1 cellular context compared by ENCODE assay signal in the genomic region with DNA sequence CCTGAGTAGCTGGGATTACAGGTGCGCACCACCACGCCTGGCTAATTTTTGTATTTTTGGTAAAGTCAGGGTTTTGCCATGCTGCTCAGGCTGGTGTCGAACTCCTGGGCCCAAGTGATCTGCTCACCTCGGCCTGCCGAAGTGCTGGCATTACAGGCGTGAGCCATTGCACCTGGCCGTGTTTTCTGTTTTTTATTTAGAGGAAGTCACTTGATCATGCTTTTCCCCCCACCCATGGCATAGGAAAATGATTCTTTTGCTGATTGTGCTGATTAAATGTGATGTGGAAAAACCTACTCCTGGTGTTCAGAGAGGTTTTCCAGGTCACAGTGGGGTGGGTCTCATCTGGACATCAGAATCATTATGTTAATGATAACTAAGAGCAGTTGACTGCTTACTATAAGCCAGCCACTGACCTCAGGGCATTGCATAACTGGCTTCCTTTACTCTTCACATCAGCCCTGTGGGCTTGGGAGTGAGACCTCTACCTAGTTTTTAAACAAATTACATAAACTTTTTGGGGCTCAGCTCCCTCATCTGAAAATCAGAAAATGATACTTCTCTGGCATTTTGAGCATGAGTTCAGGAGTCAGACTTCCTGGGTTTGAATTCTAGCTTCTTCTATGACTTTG.
TF ChIP-seq lines count a peak whose summit lies in the region.

No MANE protein-coding gene starts in this region.

TF ChIP-seq in GM23338, 12 proteins besides CTCF, POLR2A, EP300 and RAD21 (continued from another document):
- TF ChIP-seq, protein P1, sequence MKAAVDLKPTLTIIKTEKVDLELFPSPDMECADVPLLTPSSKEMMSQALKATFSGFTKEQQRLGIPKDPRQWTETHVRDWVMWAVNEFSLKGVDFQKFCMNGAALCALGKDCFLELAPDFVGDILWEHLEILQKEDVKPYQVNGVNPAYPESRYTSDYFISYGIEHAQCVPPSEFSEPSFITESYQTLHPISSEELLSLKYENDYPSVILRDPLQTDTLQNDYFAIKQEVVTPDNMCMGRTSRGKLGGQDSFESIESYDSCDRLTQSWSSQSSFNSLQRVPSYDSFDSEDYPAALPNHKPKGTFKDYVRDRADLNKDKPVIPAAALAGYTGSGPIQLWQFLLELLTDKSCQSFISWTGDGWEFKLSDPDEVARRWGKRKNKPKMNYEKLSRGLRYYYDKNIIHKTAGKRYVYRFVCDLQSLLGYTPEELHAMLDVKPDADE (IDR thresholded peaks at IDR 0.05): no peak
- TF ChIP-seq CREB1 (CRISPR knock-in tag; IDR thresholded peaks at IDR 0.05; ENCODE audit: low read depth): no peak
- no peak for TF ChIP-seq EZH2phosphoT487 (IDR thresholded peaks at IDR 0.05; ENCODE audit: unreplicated experiment)
- TF ChIP-seq, protein P2, sequence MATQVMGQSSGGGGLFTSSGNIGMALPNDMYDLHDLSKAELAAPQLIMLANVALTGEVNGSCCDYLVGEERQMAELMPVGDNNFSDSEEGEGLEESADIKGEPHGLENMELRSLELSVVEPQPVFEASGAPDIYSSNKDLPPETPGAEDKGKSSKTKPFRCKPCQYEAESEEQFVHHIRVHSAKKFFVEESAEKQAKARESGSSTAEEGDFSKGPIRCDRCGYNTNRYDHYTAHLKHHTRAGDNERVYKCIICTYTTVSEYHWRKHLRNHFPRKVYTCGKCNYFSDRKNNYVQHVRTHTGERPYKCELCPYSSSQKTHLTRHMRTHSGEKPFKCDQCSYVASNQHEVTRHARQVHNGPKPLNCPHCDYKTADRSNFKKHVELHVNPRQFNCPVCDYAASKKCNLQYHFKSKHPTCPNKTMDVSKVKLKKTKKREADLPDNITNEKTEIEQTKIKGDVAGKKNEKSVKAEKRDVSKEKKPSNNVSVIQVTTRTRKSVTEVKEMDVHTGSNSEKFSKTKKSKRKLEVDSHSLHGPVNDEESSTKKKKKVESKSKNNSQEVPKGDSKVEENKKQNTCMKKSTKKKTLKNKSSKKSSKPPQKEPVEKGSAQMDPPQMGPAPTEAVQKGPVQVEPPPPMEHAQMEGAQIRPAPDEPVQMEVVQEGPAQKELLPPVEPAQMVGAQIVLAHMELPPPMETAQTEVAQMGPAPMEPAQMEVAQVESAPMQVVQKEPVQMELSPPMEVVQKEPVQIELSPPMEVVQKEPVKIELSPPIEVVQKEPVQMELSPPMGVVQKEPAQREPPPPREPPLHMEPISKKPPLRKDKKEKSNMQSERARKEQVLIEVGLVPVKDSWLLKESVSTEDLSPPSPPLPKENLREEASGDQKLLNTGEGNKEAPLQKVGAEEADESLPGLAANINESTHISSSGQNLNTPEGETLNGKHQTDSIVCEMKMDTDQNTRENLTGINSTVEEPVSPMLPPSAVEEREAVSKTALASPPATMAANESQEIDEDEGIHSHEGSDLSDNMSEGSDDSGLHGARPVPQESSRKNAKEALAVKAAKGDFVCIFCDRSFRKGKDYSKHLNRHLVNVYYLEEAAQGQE (IDR thresholded peaks at IDR 0.05; ENCODE audit: unreplicated experiment): no peak
- TF ChIP-seq ZNF114 (CRISPR knock-in tag; IDR thresholded peaks at IDR 0.05): no peak
- TF ChIP-seq, protein P3, sequence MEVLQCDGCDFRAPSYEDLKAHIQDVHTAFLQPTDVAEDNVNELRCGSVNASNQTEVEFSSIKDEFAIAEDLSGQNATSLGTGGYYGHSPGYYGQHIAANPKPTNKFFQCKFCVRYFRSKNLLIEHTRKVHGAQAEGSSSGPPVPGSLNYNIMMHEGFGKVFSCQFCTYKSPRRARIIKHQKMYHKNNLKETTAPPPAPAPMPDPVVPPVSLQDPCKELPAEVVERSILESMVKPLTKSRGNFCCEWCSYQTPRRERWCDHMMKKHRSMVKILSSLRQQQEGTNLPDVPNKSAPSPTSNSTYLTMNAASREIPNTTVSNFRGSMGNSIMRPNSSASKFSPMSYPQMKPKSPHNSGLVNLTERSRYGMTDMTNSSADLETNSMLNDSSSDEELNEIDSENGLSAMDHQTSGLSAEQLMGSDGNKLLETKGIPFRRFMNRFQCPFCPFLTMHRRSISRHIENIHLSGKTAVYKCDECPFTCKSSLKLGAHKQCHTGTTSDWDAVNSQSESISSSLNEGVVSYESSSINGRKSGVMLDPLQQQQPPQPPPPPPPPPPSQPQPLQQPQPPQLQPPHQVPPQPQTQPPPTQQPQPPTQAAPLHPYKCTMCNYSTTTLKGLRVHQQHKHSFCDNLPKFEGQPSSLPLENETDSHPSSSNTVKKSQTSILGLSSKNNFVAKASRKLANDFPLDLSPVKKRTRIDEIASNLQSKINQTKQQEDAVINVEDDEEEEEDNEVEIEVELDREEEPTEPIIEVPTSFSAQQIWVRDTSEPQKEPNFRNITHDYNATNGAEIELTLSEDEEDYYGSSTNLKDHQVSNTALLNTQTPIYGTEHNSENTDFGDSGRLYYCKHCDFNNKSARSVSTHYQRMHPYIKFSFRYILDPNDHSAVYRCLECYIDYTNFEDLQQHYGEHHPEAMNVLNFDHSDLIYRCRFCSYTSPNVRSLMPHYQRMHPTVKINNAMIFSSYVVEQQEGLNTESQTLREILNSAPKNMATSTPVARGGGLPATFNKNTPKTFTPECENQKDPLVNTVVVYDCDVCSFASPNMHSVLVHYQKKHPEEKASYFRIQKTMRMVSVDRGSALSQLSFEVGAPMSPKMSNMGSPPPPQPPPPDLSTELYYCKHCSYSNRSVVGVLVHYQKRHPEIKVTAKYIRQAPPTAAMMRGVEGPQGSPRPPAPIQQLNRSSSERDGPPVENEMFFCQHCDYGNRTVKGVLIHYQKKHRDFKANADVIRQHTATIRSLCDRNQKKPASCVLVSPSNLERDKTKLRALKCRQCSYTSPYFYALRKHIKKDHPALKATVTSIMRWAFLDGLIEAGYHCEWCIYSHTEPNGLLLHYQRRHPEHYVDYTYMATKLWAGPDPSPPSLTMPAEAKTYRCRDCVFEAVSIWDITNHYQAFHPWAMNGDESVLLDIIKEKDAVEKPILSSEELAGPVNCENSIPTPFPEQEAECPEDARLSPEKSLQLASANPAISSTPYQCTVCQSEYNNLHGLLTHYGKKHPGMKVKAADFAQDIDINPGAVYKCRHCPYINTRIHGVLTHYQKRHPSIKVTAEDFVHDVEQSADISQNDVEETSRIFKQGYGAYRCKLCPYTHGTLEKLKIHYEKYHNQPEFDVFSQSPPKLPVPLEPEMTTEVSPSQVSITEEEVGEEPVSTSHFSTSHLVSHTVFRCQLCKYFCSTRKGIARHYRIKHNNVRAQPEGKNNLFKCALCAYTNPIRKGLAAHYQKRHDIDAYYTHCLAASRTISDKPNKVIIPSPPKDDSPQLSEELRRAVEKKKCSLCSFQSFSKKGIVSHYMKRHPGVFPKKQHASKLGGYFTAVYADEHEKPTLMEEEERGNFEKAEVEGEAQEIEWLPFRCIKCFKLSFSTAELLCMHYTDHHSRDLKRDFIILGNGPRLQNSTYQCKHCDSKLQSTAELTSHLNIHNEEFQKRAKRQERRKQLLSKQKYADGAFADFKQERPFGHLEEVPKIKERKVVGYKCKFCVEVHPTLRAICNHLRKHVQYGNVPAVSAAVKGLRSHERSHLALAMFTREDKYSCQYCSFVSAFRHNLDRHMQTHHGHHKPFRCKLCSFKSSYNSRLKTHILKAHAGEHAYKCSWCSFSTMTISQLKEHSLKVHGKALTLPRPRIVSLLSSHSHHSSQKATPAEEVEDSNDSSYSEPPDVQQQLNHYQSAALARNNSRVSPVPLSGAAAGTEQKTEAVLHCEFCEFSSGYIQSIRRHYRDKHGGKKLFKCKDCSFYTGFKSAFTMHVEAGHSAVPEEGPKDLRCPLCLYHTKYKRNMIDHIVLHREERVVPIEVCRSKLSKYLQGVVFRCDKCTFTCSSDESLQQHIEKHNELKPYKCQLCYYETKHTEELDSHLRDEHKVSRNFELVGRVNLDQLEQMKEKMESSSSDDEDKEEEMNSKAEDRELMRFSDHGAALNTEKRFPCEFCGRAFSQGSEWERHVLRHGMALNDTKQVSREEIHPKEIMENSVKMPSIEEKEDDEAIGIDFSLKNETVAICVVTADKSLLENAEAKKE (CRISPR knock-in tag; IDR thresholded peaks at IDR 0.05): no peak
TF ChIP-seq in GM23338: peak in this region for 0.
